ENCODE assay signal across 1 cellular context in genomic region chr20:63536997-63537524, GRCh38.
TF ChIP-seq lines count a peak whose summit lies in the region.

Gene PTK6 (minus strand): TSS chr20:63537376. CDS start chr20:63537314, 62 bp downstream.

TF ChIP-seq in H1, 55 proteins besides CTCF, POLR2A, EP300 and RAD21:
- TF ChIP-seq TAF7 (optimal IDR thresholded peaks at IDR 0.05; ENCODE audit: borderline replicate concordance, low read depth, low read length) (no peak), TEAD4 (IDR thresholded peaks at IDR 0.05; ENCODE audit: low read depth, low read length) (no peak), KDM4A (IDR thresholded peaks at IDR 0.05; ENCODE audit: low read depth, low read length, severe bottlenecking) (no peak), USF2 (IDR thresholded peaks at IDR 0.05; ENCODE audit: low read length) (no peak)
